ENCODE assay signal across 18 cellular contexts in genomic region chr3:28036599-28037575, GRCh38.
DNase-seq lines count a peak whose midpoint lies in the region; ATAC-seq and FAIRE-seq lines count a peak whose summit lies in the region.
"Had no signal": no experiment of that assay in that cellular context is flagged by ENCODE, and none has a peak within 500 bp of the region (broad histone marks: within the 10 kb centered on the region; RNA-seq: fewer than 3 reads in every experiment).

No MANE protein-coding gene starts in this region.

- ATAC-seq in GM18498 (IDR thresholded peaks at IDR 0.05; ENCODE audit: unreplicated experiment): peak; percentile 67
- ATAC-seq in GM19023 (IDR thresholded peaks at IDR 0.05; ENCODE audit: unreplicated experiment): peak; percentile 65
- ATAC-seq in GM21825 (IDR thresholded peaks at IDR 0.05; ENCODE audit: unreplicated experiment): peak; percentile 60
- peak; percentile 43 for ATAC-seq in HG03280 (IDR thresholded peaks at IDR 0.05; ENCODE audit: unreplicated experiment)
- ATAC-seq: WTC11 had no signal

- no peaks in the 10 kb centered on the region for H3K36me3 ChIP-seq in MG63
- H3K36me3 ChIP-seq: esophagus muscularis mucosa, neural progenitor cell, vagina had no signal

- no peaks in the 10 kb centered on the region for H3K9me3 ChIP-seq in MG63
- H3K9me3 ChIP-seq: vagina had no signal

- no peaks in the 10 kb centered on the region for H3K27me3 ChIP-seq in MG63
- H3K27me3 ChIP-seq: esophagus muscularis mucosa, neural progenitor cell, vagina had no signal

- H3K4me3 ChIP-seq in MG63: no peak overlapping the region
- H3K4me3 ChIP-seq: esophagus muscularis mucosa, neural progenitor cell, vagina had no signal

- DNase-seq in MG63 (no peak), urothelium cell line (ENCODE audit: low spot score) (no peak), DMS153 (lab: John Stamatoyannopoulos, UW) (no peak), NCI-H1930 (lab: John Stamatoyannopoulos, UW) (no peak)
- DNase-seq: CD4-positive, alpha-beta T cell; glutamatergic neuron; immature natural killer cell; mammary epithelial cell; NCI-H2107; NCI-H774 had no signal

- FAIRE-seq in urothelium cell line (lab: Jason Lieb, UNC): no peak
